In the genomic region with DNA sequence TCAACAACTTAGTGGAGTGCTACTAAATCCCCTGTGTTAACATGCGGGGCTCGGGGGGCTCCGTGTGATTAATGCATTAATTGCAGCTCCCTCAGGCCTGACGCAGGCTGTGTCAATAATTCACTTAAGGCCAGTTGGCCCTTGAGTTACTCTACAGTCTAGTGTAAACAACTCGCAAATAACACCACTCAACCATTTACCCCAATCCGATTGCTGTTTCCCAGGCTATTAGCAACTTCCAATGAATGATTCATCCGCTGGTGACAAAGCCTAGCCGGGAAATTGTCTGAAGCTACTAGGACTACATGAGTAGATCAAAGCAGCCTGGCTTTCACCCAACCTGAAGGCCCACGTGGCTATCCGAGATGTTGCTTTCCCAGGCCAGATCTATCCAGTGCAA, we compare ENCODE assay signal across 21 cellular contexts.
DNase-seq lines count a peak whose midpoint lies in the region; FAIRE-seq and TF ChIP-seq lines count a peak whose summit lies in the region.
"Had no signal": no experiment of that assay in that cellular context is flagged by ENCODE, and none has a peak within 500 bp of the region (broad histone marks: within the 10 kb centered on the region; RNA-seq: fewer than 3 reads in every experiment).

No MANE protein-coding gene starts in this region.

- peaks cover 14% of the 10 kb centered on the region for H3K27me3 Mint-ChIP-seq in activated naive CD4-positive, alpha-beta T cell treated with anti-CD3 and anti-CD28 coated beads for 36 hours (ENCODE audit: low read depth)

- 6 to 12% (median 10%) methylated on average over 10 of the region's 10 CpGs for WGBS in adrenal gland, 4 donors
- 35 to 36% (median 36%) methylated on average over 10 of the region's 10 CpGs for WGBS in ovary, 3 donors

- no peaks in the 10 kb centered on the region for H3K4me1 ChIP-seq in adrenal gland (replicated peaks in 1 of 2)
- H3K4me1 ChIP-seq in ovary (ENCODE audit: insufficient read depth) = no peaks in the 10 kb centered on the region
- H3K4me1 ChIP-seq: ascending aorta, Caco-2, esophagus muscularis mucosa, heart right ventricle had no signal

- no peak overlapping the region for H3K27ac Mint-ChIP-seq in activated naive CD4-positive, alpha-beta T cell treated with anti-CD3 and anti-CD28 coated beads for 36 hours
- H3K27ac Mint-ChIP-seq: naive B cell; T-helper 2 cell treated with Interferon-gamma antibody and Interleukin-4, amounts not matched to agents 5 μg/mL and 100 μg/mL, for 36 hours had no signal

- TF ChIP-seq POLR2A in adrenal gland (IDR thresholded peaks at IDR 0.05) = no peak
- no peak for TF ChIP-seq POLR2A in ovary (IDR thresholded peaks at IDR 0.05)

- no peak overlapping the region for H3K4me3 Mint-ChIP-seq in activated naive CD4-positive, alpha-beta T cell treated with anti-CD3 and anti-CD28 coated beads for 36 hours
- H3K4me3 Mint-ChIP-seq: naive B cell; T-helper 2 cell treated with Interferon-gamma antibody and Interleukin-4, amounts not matched to agents 5 μg/mL and 100 μg/mL, for 36 hours had no signal

- no peaks in the 10 kb centered on the region for H3K36me3 ChIP-seq in adrenal gland (replicated peaks in 1 of 2)
- H3K36me3 ChIP-seq in ovary = no peaks in the 10 kb centered on the region
- H3K36me3 ChIP-seq: ascending aorta, esophagus muscularis mucosa, heart right ventricle had no signal

- no peak overlapping the region for H3K27ac ChIP-seq in adrenal gland
- no peak overlapping the region for H3K27ac ChIP-seq in ovary
- H3K27ac ChIP-seq: ascending aorta, esophagus muscularis mucosa, heart right ventricle had no signal

- TF ChIP-seq EP300 in ovary (IDR thresholded peaks at IDR 0.05) = no peak

- no peaks in the 10 kb centered on the region for H3K36me3 Mint-ChIP-seq in activated naive CD4-positive, alpha-beta T cell treated with anti-CD3 and anti-CD28 coated beads for 36 hours (ENCODE audit: low read depth)
- H3K36me3 Mint-ChIP-seq: naive B cell had no signal

- TF ChIP-seq CTCF in adrenal gland (IDR thresholded peaks at IDR 0.05) = no peak
- TF ChIP-seq CTCF in ovary (IDR thresholded peaks at IDR 0.05) = no peak
- no peak for TF ChIP-seq CTCF in D721Med (IDR thresholded peaks at IDR 0.05; ENCODE audit: insufficient read depth, missing control alignments)

- FAIRE-seq in D721Med (lab: Jason Lieb, UNC) = no peak
- FAIRE-seq: HTR-8/SVneo had no signal

- in situ Hi-C loops in Caki2 (cut with HindIII; ENCODE audit: low pct_unique_long_range_greater_than_20kb, low sequenced_read_pairs) = no loop called here

- H3K27me3 ChIP-seq in adrenal gland (no peaks in the 10 kb centered on the region), ovary (no peaks in the 10 kb centered on the region)
- H3K27me3 ChIP-seq: ascending aorta had no signal

- H3K4me1 Mint-ChIP-seq in activated naive CD4-positive, alpha-beta T cell treated with anti-CD3 and anti-CD28 coated beads for 36 hours (ENCODE audit: low read depth) = no peaks in the 10 kb centered on the region
- H3K4me1 Mint-ChIP-seq: naive B cell had no signal

- CTCF ChIA-PET in activated naive CD4-positive, alpha-beta T cell treated with anti-CD3 and anti-CD28 coated beads for 36 hours (lab: Charles Lee) = no interaction called here

- DNase-seq in Caki2 (ENCODE audit: low read depth) = peak; percentile 30
- DNase-seq in HT1080 (ENCODE audit: low read depth) = peak; percentile 57
- DNase-seq in adrenal gland = peak in 5 of 7 donors; percentile 15 to 53 (median 37)
- DNase-seq in kidney tubule cell (ENCODE audit: low spot score) = peak; percentile 36
- DNase-seq in T-helper 1 cell = no peak
- DNase-seq in ovary = no peak
- no peak for DNase-seq in D721Med (ENCODE audit: insufficient read length, low spot score)
- DNase-seq in activated naive CD4-positive, alpha-beta T cell treated with anti-CD3 and anti-CD28 coated beads for 36 hours = no peak
- DNase-seq: activated CD4-positive, CD25-positive, alpha-beta regulatory T cell treated with anti-CD3 and anti-CD28 coated beads, Interleukin-2, amount 50 U/mL, for 72 hours; activated gamma-delta T cell treated with Interleukin-2 at 50 U/mL for 16 hours; Caco-2; heart right ventricle; left ventricle myocardium superior; MM.1S; naive B cell; Right ventricle myocardium superior; stimulated activated CD4-positive, alpha-beta T cell treated with anti-CD3 and anti-CD28 coated beads, Interleukin-15, amount 100 ng/mL, for 24 hours had no signal

- intact Hi-C loops in adrenal gland (cut with DNase I) (no loop called here), ovary (cut with DNase I) (no loop called here)
- intact Hi-C loops in activated naive CD4-positive, alpha-beta T cell treated with anti-CD3 and anti-CD28 coated beads for 36 hours (cut with micrococcal nuclease) = no loop called here

- H3K9me3 Mint-ChIP-seq in activated naive CD4-positive, alpha-beta T cell treated with anti-CD3 and anti-CD28 coated beads for 36 hours = peaks cover 2% of the 10 kb centered on the region

- no peaks in the 10 kb centered on the region for H3K9me3 ChIP-seq in adrenal gland (replicated peaks in 1 of 3)
- H3K9me3 ChIP-seq in ovary = peaks cover 0 to 3% of the 10 kb centered on the region in 2 donors
- H3K9me3 ChIP-seq: ascending aorta, Caco-2, esophagus muscularis mucosa, heart right ventricle had no signal

- H3K4me3 ChIP-seq in adrenal gland (no peak overlapping the region), ovary (no peak overlapping the region)
- H3K4me3 ChIP-seq: ascending aorta, esophagus muscularis mucosa, heart right ventricle had no signal

Comparison
In these comparisons a context has a peak if more than half of its experiments do, and no peak if none do; other contexts are left out.
1. DNase-seq: peak in Caki2 (single experiment), HT1080 (single experiment), adrenal gland (5 of 7) and kidney tubule cell (single experiment); none in T-helper 1 cell (0 of 5), ovary (0 of 5), D721Med (single experiment) and activated naive CD4-positive, alpha-beta T cell treated with anti-CD3 and anti-CD28 coated beads for 36 hours (single experiment).